ENCODE assay signal across 8 cellular contexts in genomic region chr17:59331129-59331928, GRCh38. TPM values are rescaled to one million over a fixed set of nuclear protein-coding genes. Genes with fewer than 3 reads are reported as not detected.
DNase-seq lines count a peak whose midpoint lies in the region; ATAC-seq and TF ChIP-seq lines count a peak whose summit lies in the region.

Gene YPEL2 (plus strand): TSS chr17:59331655. CDS start chr17:59353410, 21,755 bp downstream.

- intact Hi-C loops in left ventricle myocardium superior (cut with micrococcal nuclease): loop anchor here (5.0 to 10.0 kb wide), 2 partner anchors 36 to 93 kb away; no protein-coding TSS in a partner anchor

- H3K4me3 Mint-ChIP-seq in T-helper 17 cell (peak within 1 kb of the TSS; percentile 91), progenitor cell of endocrine pancreas (ENCODE audit: low read depth) (peak within 1 kb of the TSS; percentile 96)

- H3K27ac ChIP-seq in angular gyrus (ENCODE audit: low read depth, low read length) (peak within 1 kb of the TSS; percentile 86), upper lobe of left lung (peak within 1 kb of the TSS; percentile 86 to 99 (median 95))

- peak within 1 kb of the TSS; percentile 84 to 100 (median 96) for H3K4me3 ChIP-seq in upper lobe of left lung

- in situ Hi-C loops in GM13976 (cut with MboI; ENCODE audit: low sequenced_read_pairs, unreplicated experiment): no loop called here

- no peaks in the 10 kb centered on the region for H3K36me3 ChIP-seq in upper lobe of left lung

- H3K9me3 Mint-ChIP-seq in progenitor cell of endocrine pancreas (ENCODE audit: low read depth): no peaks in the 10 kb centered on the region

- WGBS in upper lobe of left lung, 2 donors: 14 to 22% methylated on average over 3 to 4 of the region's 71 CpGs

- TF ChIP-seq POLR2A in upper lobe of left lung (IDR thresholded peaks at IDR 0.05): peak in 3 of 4 donors; percentile 68 to 92 (median 90)

- H3K27me3 Mint-ChIP-seq in T-helper 17 cell: no peaks in the 10 kb centered on the region
- H3K27me3 Mint-ChIP-seq in progenitor cell of endocrine pancreas: no peaks in the 10 kb centered on the region

- ATAC-seq in HG02885 (IDR thresholded peaks at IDR 0.05; ENCODE audit: poor library complexity, unreplicated experiment): peak; percentile 96
- ATAC-seq in T-helper 17 cell: peak; percentile 96
- ATAC-seq in left ventricle myocardium superior: peak; percentile 89
- peak; percentile 94 to 96 for ATAC-seq in upper lobe of left lung (ENCODE audit: low FRiP score in 2 of 2)

- H3K27ac Mint-ChIP-seq in T-helper 17 cell: peak within 1 kb of the TSS; percentile 83
- H3K27ac Mint-ChIP-seq in progenitor cell of endocrine pancreas: peak within 1 kb of the TSS; percentile 96

- H3K4me1 Mint-ChIP-seq in T-helper 17 cell (peaks cover 59% of the 10 kb centered on the region), progenitor cell of endocrine pancreas (ENCODE audit: low read depth) (peaks cover 62% of the 10 kb centered on the region)

- no peaks in the 10 kb centered on the region for H3K27me3 ChIP-seq in upper lobe of left lung

- H3K36me3 Mint-ChIP-seq in T-helper 17 cell (ENCODE audit: low read depth): no peaks in the 10 kb centered on the region
- H3K36me3 Mint-ChIP-seq in progenitor cell of endocrine pancreas (ENCODE audit: insufficient read depth): no peaks in the 10 kb centered on the region

- TF ChIP-seq CTCF in GM13976 (IDR thresholded peaks at IDR 0.05; ENCODE audit: borderline replicate concordance, control extremely low read depth, extremely low read depth, insufficient read depth, missing control alignments) (no peak), progenitor cell of endocrine pancreas (IDR thresholded peaks at IDR 0.05; ENCODE audit: unreplicated experiment) (no peak), upper lobe of left lung (IDR thresholded peaks at IDR 0.05) (peak in 4 of 6 experiments; percentile 8 to 23 (median 18))

- TF ChIP-seq EP300 in upper lobe of left lung (IDR thresholded peaks at IDR 0.05): no peak

- peak; percentile 96 for DNase-seq in GM13976 (ENCODE audit: low spot score)
- peak; percentile 36 for DNase-seq in NCI-H187 treated with DMSO at 0.1 percent for 48 hours (lab: John Stamatoyannopoulos, UW)
- peak; percentile 78 to 86 (median 84) for DNase-seq in T-helper 17 cell
- DNase-seq in left ventricle myocardium superior: peak; percentile 99
- DNase-seq in progenitor cell of endocrine pancreas (ENCODE audit: low spot score, unreplicated experiment): peak; percentile 96
- DNase-seq in upper lobe of left lung: peak; percentile 97 to 99

- H3K9me3 ChIP-seq in T-helper 17 cell (ENCODE audit: control insufficient read depth, low read length, poor library complexity, severe bottlenecking): no peaks in the 10 kb centered on the region
- H3K9me3 ChIP-seq in upper lobe of left lung: peaks cover 0 to 7% (median 0%) of the 10 kb centered on the region in 4 donors

- peaks cover 55 to 74% (median 68%) of the 10 kb centered on the region in 4 donors for H3K4me1 ChIP-seq in upper lobe of left lung

RNA-seq across cellular contexts. Expression of gene YPEL2, which starts in this region (rescaled TPM):
- total RNA-seq in T-helper 17 cell (10 to 100 TPM; 23.6 to 44.0 TPM), left ventricle myocardium superior (38.9 TPM), progenitor cell of endocrine pancreas (39.9 and 40.8 TPM in 2 replicates), upper lobe of left lung (10 to 100 TPM; 17.5 to 38.8 (median 26.8) TPM)

Comparison
In these comparisons a context has a peak if more than half of its experiments do, and no peak if none do; other contexts are left out.
1. Peak in every context shown above with its lines: DNase-seq, ATAC-seq, H3K4me3 ChIP-seq and H3K27ac ChIP-seq.
2. DNase-seq: peak in every context shown above with its lines; median percentile 99 in left ventricle myocardium superior; 98 in upper lobe of left lung; 96 in GM13976; 96 in progenitor cell of endocrine pancreas; 84 in T-helper 17 cell; 36 in NCI-H187 treated with DMSO at 0.1 percent for 48 hours.
3. CTCF ChIP-seq: peak in upper lobe of left lung (4 of 6); none in GM13976 (single experiment) and progenitor cell of endocrine pancreas (single experiment).